In the genomic region with DNA sequence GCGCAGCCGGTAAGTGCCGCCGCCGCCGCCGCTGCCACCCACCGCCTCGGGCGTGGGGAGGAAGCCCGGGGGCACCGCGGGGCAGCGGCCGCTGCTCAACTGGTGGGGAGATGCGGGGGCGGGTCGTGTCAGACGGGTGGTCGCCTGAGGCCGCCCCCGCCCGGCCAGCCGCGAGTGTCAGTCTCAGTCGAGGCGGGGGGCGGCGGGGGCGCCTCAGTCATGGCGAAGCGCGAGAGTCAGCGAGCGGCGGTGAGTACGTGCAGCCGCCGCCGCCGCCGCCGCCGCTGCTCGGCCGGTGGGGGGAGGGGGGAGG, we compare ENCODE assay signal across 8 cellular contexts.
DNase-seq lines count a peak whose midpoint lies in the region; ATAC-seq and TF ChIP-seq lines count a peak whose summit lies in the region.

No MANE protein-coding gene starts in this region.

- intact Hi-C loops in mammary epithelial cell (cut with micrococcal nuclease) = loop anchor here (10.0 kb wide), 2 partner anchors 154 to 374 kb away; a partner anchor contains a TSS
- intact Hi-C loops in natural killer cell (cut with micrococcal nuclease) = loop anchor here (2.0 to 10.0 kb wide), 5 partner anchors 30 to 374 kb away; a partner anchor contains a TSS

- no TSS peak for BruUV-seq in mammary epithelial cell (replicated peaks; lab: Mats Ljungman, UMichigan)

- peaks cover 15% of the 10 kb centered on the region for H3K4me1 ChIP-seq in mammary epithelial cell (ENCODE audit: insufficient read depth, low read length)

- CTCF ChIA-PET in mammary epithelial cell (lab: Charles Lee; ENCODE audit: low non-redundant PET) = no interaction called here

- dilution Hi-C loops in mammary epithelial cell (cut with HindIII; ENCODE audit: low sequenced_read_pairs) = no loop called here

- H4K20me1 ChIP-seq in mammary epithelial cell (ENCODE audit: insufficient read depth, low read length) = no peaks in the 10 kb centered on the region

- H3K36me3 Mint-ChIP-seq in natural killer cell = no peaks in the 10 kb centered on the region

- no peaks in the 10 kb centered on the region for H3K9me3 ChIP-seq in mammary epithelial cell (replicated peaks; ENCODE audit: insufficient read depth, low read length)

- DNase-seq in mammary epithelial cell (no peak), natural killer cell (no peak), kidney glomerular epithelial cell (lab: John Stamatoyannopoulos, UW) (no peak), HK-2 (ENCODE audit: unreplicated experiment) (no peak)

- in situ Hi-C loops in mammary epithelial cell (cut with MboI; ENCODE audit: low sequenced_read_pairs in 2 of 2) = no loop called here

- peaks cover 54% of the 10 kb centered on the region for H3K79me2 ChIP-seq in mammary epithelial cell (ENCODE audit: insufficient read depth, low read length)

- H3K27ac ChIP-seq in mammary epithelial cell (ENCODE audit: insufficient read depth, low read depth, low read length) = peak overlapping the region; percentile 58

- H3K9ac ChIP-seq in mammary epithelial cell (ENCODE audit: insufficient read depth, low read length) = peak overlapping the region; percentile 22

- WGBS in mammary epithelial cell (ENCODE audit: low coverage, missing lambda C conversion rate) = no CpG with 5 or more reads among the region's 46 CpGs

- no peaks in the 10 kb centered on the region for H3K27me3 ChIP-seq in mammary epithelial cell (ENCODE audit: insufficient read depth, low read length)

- no peaks in the 10 kb centered on the region for H3K9me3 Mint-ChIP-seq in natural killer cell

- H3K36me3 ChIP-seq in mammary epithelial cell (ENCODE audit: insufficient read depth, low read length) = peaks cover 5% of the 10 kb centered on the region

- peak overlapping the region; percentile 92 for H2AFZ ChIP-seq in mammary epithelial cell (ENCODE audit: low read depth, low read length)

- peak overlapping the region; percentile 100 for H3K4me2 ChIP-seq in mammary epithelial cell (ENCODE audit: insufficient read depth, low read depth, low read length)

- TF ChIP-seq CTCF in mammary epithelial cell (conservative IDR thresholded peaks at IDR 0.05 in 1 of 2, IDR thresholded peaks at IDR 0.05 in 1 of 2; ENCODE audit: extremely low read depth in 1 of 2, insufficient read depth in 1 of 2, low read depth in 1 of 2, low read length in 2 of 2) = no peak
- TF ChIP-seq CTCF in natural killer cell (IDR thresholded peaks at IDR 0.05) = no peak

- peak overlapping the region; percentile 87 for H3K4me3 Mint-ChIP-seq in natural killer cell

- peak overlapping the region in 1 of 2 donors; percentile 91 for H3K27ac Mint-ChIP-seq in natural killer cell

- H3K27me3 Mint-ChIP-seq in natural killer cell (ENCODE audit: low read depth in 2 of 2) = no peaks in the 10 kb centered on the region

- H3K4me1 Mint-ChIP-seq in natural killer cell = peaks cover 9 to 20% of the 10 kb centered on the region in 2 donors

- H3K4me3 ChIP-seq in mammary epithelial cell (replicated peaks in 1 of 3; ENCODE audit: insufficient read depth in 1 of 3, low read depth in 2 of 3, low read length in 3 of 3) = peak overlapping the region; percentile 57 to 83 (median 60)

- peak; percentile 1 for ATAC-seq in GM19035 (IDR thresholded peaks at IDR 0.05; ENCODE audit: unreplicated experiment)
- ATAC-seq in HG03103 (IDR thresholded peaks at IDR 0.05; ENCODE audit: low read depth, unreplicated experiment) = peak; percentile 3
- ATAC-seq in natural killer cell = no peak
- no peak for ATAC-seq in HG02678 (IDR thresholded peaks at IDR 0.05; ENCODE audit: unreplicated experiment)
- ATAC-seq in HG03565 (IDR thresholded peaks at IDR 0.05; ENCODE audit: unreplicated experiment) = no peak

Comparison
In these comparisons a context has a peak if more than half of its experiments do, and no peak if none do; other contexts are left out.
1. ATAC-seq: peak in GM19035 (single experiment) and HG03103 (single experiment); none in natural killer cell (0 of 3), HG02678 (single experiment) and HG03565 (single experiment).